ENCODE assay signal across 1 cellular context in genomic region chr1:235907187-235907896, GRCh38.
A peak's percentile ranks its signal among the peaks of the same experiment; 100 is the strongest.
TF ChIP-seq lines count a peak whose summit lies in the region.

No MANE protein-coding gene starts in this region.

TF ChIP-seq in GM12878, 131 proteins besides CTCF, POLR2A, EP300 and RAD21:
- peak; percentile 71; the same call in 1 of the 2 replicates for TF ChIP-seq SPI1 (IDR thresholded peaks at IDR 0.05; ENCODE audit: borderline replicate concordance, insufficient read depth, low read depth, low read length)
- no peak for TF ChIP-seq CHD2 (IDR thresholded peaks at IDR 0.05; ENCODE audit: borderline replicate concordance, low read depth, low read length)
- TF ChIP-seq HDAC6 (IDR thresholded peaks at IDR 0.05; ENCODE audit: unreplicated experiment), result no peak
- no peak for TF ChIP-seq JUNB (IDR thresholded peaks at IDR 0.05)
- TF ChIP-seq IKZF2 (IDR thresholded peaks at IDR 0.05), result peak; percentile 49 to 58; a peak in 2 of 4 replicates
- peak; percentile 46 for TF ChIP-seq IKZF1 (conservative IDR thresholded peaks at IDR 0.05)
